8 cellular contexts compared by ENCODE assay signal in the genomic region with DNA sequence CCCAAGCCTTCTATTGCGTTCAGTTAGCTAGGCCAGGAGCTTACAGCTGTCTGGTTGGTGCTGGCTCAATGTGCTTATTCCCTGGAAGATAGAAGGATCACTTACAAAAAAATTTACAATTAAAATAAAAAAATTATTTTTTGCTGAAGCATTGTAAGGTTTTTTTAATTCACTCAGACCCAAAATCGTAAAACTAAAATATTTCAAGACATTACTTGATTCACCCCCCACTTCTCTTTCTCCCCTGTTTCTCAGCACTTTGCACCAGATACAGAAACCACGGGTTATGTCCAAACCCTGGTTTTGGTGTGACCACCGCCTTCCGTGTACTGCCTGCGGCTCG. TPM values are rescaled to one million over a fixed set of nuclear protein-coding genes. Genes with fewer than 3 reads are reported as not detected.
A peak's percentile ranks its signal among the peaks of the same experiment; 100 is the strongest.
DNase-seq lines count a peak whose midpoint lies in the region; ATAC-seq and TF ChIP-seq lines count a peak whose summit lies in the region.

No MANE protein-coding gene starts in this region.

- TF ChIP-seq CTCF in BJ (IDR thresholded peaks at IDR 0.05; ENCODE audit: insufficient read depth, low read depth, low read length), result no peak
- no peak for TF ChIP-seq CTCF in Panc1 (IDR thresholded peaks at IDR 0.05)
- no peak for TF ChIP-seq CTCF in neural cell (IDR thresholded peaks at IDR 0.05; ENCODE audit: poor library complexity, severe bottlenecking)

- H3K27me3 ChIP-seq in BJ (ENCODE audit: control insufficient read depth, insufficient read depth, low read length), result no peaks in the 10 kb centered on the region
- peaks cover 21% of the 10 kb centered on the region for H3K27me3 ChIP-seq in Panc1 (ENCODE audit: control insufficient read depth, insufficient read depth, low read length)
- peaks cover 4% of the 10 kb centered on the region for H3K27me3 ChIP-seq in neural cell (ENCODE audit: insufficient read depth, low read depth, low read length)

- H3K27ac ChIP-seq in Panc1 (ENCODE audit: low read length) (no peak overlapping the region), epithelial cell of prostate (peak overlapping the region; percentile 58), neural cell (ENCODE audit: low read length) (no peak overlapping the region)

- H3K4me1 ChIP-seq in Panc1 (ENCODE audit: control insufficient read depth, insufficient read depth, low read length), result no peaks in the 10 kb centered on the region

- TF ChIP-seq EP300 in neural cell (conservative IDR thresholded peaks at IDR 0.05; ENCODE audit: poor library complexity, severe bottlenecking), result no peak

- CTCF ChIA-PET in BJ (lab: Yijun Ruan, JAX) (interaction anchor here (0.8 to 2.6 kb wide), 16 partner anchors 10 to 1452 kb away, joined by 3 to 19 read pairs (median 6); no protein-coding TSS in a partner anchor), Panc1 (lab: Charles Lee) (interaction anchor here (0.6 to 0.7 kb wide), 3 partner anchors 279 to 1163 kb away, joined by 3 to 8 read pairs (median 3); no protein-coding TSS in a partner anchor)

- no peaks in the 10 kb centered on the region for H3K9me3 ChIP-seq in Panc1 (ENCODE audit: control insufficient read depth, insufficient read depth, low read depth, low read length)
- H3K9me3 ChIP-seq in neural cell (ENCODE audit: low read length), result no peaks in the 10 kb centered on the region

- intact Hi-C loops in Panc1 (cut with micrococcal nuclease; ENCODE audit: unreplicated experiment), result loop anchor here (10.0 kb wide), 2 partner anchors 291 to 341 kb away; no protein-coding TSS in a partner anchor

- H4K20me1 ChIP-seq in neural cell (ENCODE audit: insufficient read depth), result no peaks in the 10 kb centered on the region

- no peaks in the 10 kb centered on the region for H3K9me2 ChIP-seq in neural cell (ENCODE audit: insufficient read depth, low read length)

- DNase-seq in BJ (ENCODE audit: low read depth) (no peak), Panc1 (ENCODE audit: low read depth, low spot score) (no peak), epithelial cell of prostate (ENCODE audit: low read depth, low spot score) (no peak), DMS153 treated with DMSO at 0.1 percent for 48 hours (lab: John Stamatoyannopoulos, UW; ENCODE audit: unreplicated experiment) (no peak), kidney glomerular epithelial cell (lab: John Stamatoyannopoulos, UW) (no peak), left lobe of liver (ENCODE audit: low spot score) (no peak)

- H3F3A ChIP-seq in neural cell (ENCODE audit: insufficient read depth, low read length, poor library complexity, severe bottlenecking), result no peaks in the 10 kb centered on the region

- ATAC-seq in Panc1 (no peak), GM18867 (IDR thresholded peaks at IDR 0.05; ENCODE audit: unreplicated experiment) (no peak), left lobe of liver (no peak)

- in situ Hi-C loops in Panc1 (cut with HindIII; ENCODE audit: low pct_unique_long_range_greater_than_20kb, low sequenced_read_pairs), result no loop called here

- H2AFZ ChIP-seq in neural cell (ENCODE audit: low read depth, low read length), result no peak overlapping the region

- TF ChIP-seq RAD21 in neural cell (conservative IDR thresholded peaks at IDR 0.05), result no peak

- H3K4me3 ChIP-seq in BJ (ENCODE audit: low read depth, low read length) (peak overlapping the region; percentile 62), Panc1 (ENCODE audit: low read depth in 2 of 2, low read length in 2 of 2) (peak overlapping the region; percentile 45 to 46), neural cell (ENCODE audit: low read length) (peak overlapping the region; percentile 68)

- POLR2A ChIA-PET in BJ (lab: Charles Lee), result interaction anchor here (0.6 kb wide), 1 partner anchor 12 kb away, joined by 3 read pairs; no protein-coding TSS in a partner anchor
- POLR2A ChIA-PET in Panc1 (lab: Charles Lee), result no interaction called here

- BruUV-seq in Panc1 (replicated peaks; lab: Mats Ljungman, UMichigan), result no TSS peak

- peak overlapping the region; percentile 56 for H3K9ac ChIP-seq in neural cell (ENCODE audit: low read length)

- H3K36me3 ChIP-seq in BJ (ENCODE audit: control insufficient read depth, insufficient read depth, low read length) (no peaks in the 10 kb centered on the region), Panc1 (ENCODE audit: control insufficient read depth, insufficient read depth, low read length) (no peaks in the 10 kb centered on the region), neural cell (ENCODE audit: insufficient read depth, low read length) (no peaks in the 10 kb centered on the region)

- peaks cover 15% of the 10 kb centered on the region for H3K79me2 ChIP-seq in neural cell (replicated peaks; ENCODE audit: insufficient read depth, low read length)

- H3K4me2 ChIP-seq in neural cell (ENCODE audit: low read length), result peak overlapping the region; percentile 30

TF ChIP-seq in neural cell, 6 proteins besides CTCF, POLR2A, EP300 and RAD21:
- TF ChIP-seq TAF1 (IDR thresholded peaks at IDR 0.05; ENCODE audit: low read depth), result no peak
- TF ChIP-seq, protein P1, sequence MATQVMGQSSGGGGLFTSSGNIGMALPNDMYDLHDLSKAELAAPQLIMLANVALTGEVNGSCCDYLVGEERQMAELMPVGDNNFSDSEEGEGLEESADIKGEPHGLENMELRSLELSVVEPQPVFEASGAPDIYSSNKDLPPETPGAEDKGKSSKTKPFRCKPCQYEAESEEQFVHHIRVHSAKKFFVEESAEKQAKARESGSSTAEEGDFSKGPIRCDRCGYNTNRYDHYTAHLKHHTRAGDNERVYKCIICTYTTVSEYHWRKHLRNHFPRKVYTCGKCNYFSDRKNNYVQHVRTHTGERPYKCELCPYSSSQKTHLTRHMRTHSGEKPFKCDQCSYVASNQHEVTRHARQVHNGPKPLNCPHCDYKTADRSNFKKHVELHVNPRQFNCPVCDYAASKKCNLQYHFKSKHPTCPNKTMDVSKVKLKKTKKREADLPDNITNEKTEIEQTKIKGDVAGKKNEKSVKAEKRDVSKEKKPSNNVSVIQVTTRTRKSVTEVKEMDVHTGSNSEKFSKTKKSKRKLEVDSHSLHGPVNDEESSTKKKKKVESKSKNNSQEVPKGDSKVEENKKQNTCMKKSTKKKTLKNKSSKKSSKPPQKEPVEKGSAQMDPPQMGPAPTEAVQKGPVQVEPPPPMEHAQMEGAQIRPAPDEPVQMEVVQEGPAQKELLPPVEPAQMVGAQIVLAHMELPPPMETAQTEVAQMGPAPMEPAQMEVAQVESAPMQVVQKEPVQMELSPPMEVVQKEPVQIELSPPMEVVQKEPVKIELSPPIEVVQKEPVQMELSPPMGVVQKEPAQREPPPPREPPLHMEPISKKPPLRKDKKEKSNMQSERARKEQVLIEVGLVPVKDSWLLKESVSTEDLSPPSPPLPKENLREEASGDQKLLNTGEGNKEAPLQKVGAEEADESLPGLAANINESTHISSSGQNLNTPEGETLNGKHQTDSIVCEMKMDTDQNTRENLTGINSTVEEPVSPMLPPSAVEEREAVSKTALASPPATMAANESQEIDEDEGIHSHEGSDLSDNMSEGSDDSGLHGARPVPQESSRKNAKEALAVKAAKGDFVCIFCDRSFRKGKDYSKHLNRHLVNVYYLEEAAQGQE (IDR thresholded peaks at IDR 0.05; ENCODE audit: borderline replicate concordance), result no peak
- TF ChIP-seq SMC3 (conservative IDR thresholded peaks at IDR 0.05; ENCODE audit: poor library complexity), result no peak
- no peak for TF ChIP-seq POLR2AphosphoS5 (IDR thresholded peaks at IDR 0.05)
- no peak for TF ChIP-seq EZH2 (IDR thresholded peaks at IDR 0.05; ENCODE audit: borderline replicate concordance, insufficient read depth, low read length, poor library complexity, severe bottlenecking)
- no peak for TF ChIP-seq MXI1 (conservative IDR thresholded peaks at IDR 0.05; ENCODE audit: poor library complexity, severe bottlenecking)

RNA-seq across cellular contexts. Expression of a gene that starts 0.9 kb away (rescaled TPM):
- polyA plus RNA-seq in BJ (2011; rRNA removed), result 149 TPM in 2 replicates
- 64.4 and 74.7 TPM in 2 replicates for polyA minus RNA-seq in BJ (2011; rRNA and poly(A)+ RNA removed)
- 1.6 TPM for total RNA-seq in Panc1 (2021; ENCODE audit: unreplicated experiment)
- 1.6 TPM for polyA plus RNA-seq in Panc1 (2012; ENCODE audit: insufficient read length)
- 114 and 126 TPM in 2 replicates for polyA plus RNA-seq in neural cell
- polyA minus RNA-seq in neural cell, result 210 and 235 TPM in 2 replicates
- 34.7 TPM for total RNA-seq in left lobe of liver

Comparison
In these comparisons a context has a peak if more than half of its experiments do, and no peak if none do; other contexts are left out.
1. RNA of a gene that starts 0.9 kb away (total RNA-seq): 34.7 TPM in left lobe of liver (single experiment); 1.6 TPM in Panc1 (single experiment); every median in the first group is over 10 times any median in the second.
2. Peak in every context shown above with its lines, with median percentiles within 50 percentile points of each other: H3K4me3 ChIP-seq.